Comparison of ENCODE assay signal across 17 cellular contexts in the genomic region with DNA sequence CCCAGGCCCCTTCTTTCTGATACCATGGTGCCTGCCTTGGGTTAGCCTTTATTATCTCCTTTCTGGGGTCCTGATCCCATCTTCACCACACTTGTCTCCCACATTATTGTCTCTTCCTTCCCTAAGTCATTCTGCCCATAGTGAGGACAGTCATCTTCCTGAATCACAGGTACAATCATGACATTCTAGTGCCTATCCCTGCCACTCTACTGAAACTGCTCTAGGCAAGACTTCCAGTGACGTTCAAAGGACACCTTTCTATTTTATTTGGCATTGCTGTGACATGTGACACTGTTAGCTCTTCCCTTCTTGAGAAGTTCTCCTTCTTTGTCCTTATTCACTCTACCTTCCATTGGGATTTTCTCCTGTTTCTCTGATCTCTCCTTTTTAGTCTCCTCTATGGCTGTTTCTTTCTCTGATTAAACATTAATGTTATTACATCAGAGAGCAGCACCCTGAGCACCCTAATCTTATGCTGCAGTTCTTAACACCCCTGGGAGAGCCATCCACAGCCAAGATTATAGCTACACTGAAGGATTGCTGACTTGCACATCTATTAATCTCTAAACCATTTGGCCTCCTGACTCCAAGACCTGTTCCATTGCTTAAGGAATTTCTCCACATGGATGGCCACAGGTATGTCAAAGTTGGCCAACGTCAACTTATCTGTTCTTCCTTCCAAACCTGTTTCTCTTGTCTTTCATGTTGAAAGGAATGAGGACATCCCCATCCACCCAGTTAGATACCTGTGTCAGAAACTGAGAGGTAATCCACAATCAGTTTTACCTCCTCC. TPM values are rescaled to one million over a fixed set of nuclear protein-coding genes. Genes with fewer than 3 reads are reported as not detected.
DNase-seq lines count a peak whose midpoint lies in the region; ATAC-seq, FAIRE-seq and TF ChIP-seq lines count a peak whose summit lies in the region.
"Had no signal": no experiment of that assay in that cellular context is flagged by ENCODE, and none has a peak within 500 bp of the region (broad histone marks: within the 10 kb centered on the region; RNA-seq: fewer than 3 reads in every experiment).

No MANE protein-coding gene starts in this region.

- H2AFZ ChIP-seq in smooth muscle cell (ENCODE audit: low read depth) = no peak overlapping the region

- H3K79me2 ChIP-seq in smooth muscle cell (ENCODE audit: low read depth) = no peaks in the 10 kb centered on the region

- FAIRE-seq in RCC 7860 (lab: Jason Lieb, UNC) (peak; percentile 77), kidney (lab: Jason Lieb, UNC) (peak; percentile 88)
- FAIRE-seq: H1 had no signal

- ATAC-seq in HG03521 (IDR thresholded peaks at IDR 0.05; ENCODE audit: unreplicated experiment) = no peak
- ATAC-seq: Panc1 had no signal

- peaks cover 51% of the 10 kb centered on the region for H3K4me1 Mint-ChIP-seq in Calu3 (ENCODE audit: low read depth, unreplicated experiment)

- no peak overlapping the region for H3K4me2 ChIP-seq in smooth muscle cell
- H3K4me2 ChIP-seq: SK-N-SH had no signal

- H3K4me3 Mint-ChIP-seq in Calu3 (ENCODE audit: low read depth, unreplicated experiment) = peak overlapping the region; percentile 3

- DNase-seq in Calu3 (no peak), RCC 7860 (ENCODE audit: low spot score) (peak; percentile 56), kidney (no peak), smooth muscle cell (lab: John Stamatoyannopoulos, UW; ENCODE audit: unreplicated experiment) (no peak), NCI-H1092 treated with DMSO at 0.1 percent for 48 hours (lab: John Stamatoyannopoulos, UW) (no peak), lower leg skin (ENCODE audit: low spot score in 2 of 2) (no peak)
- DNase-seq: AML-193, GF-D8, KG1, NCI-H1092, NCI-H1694 treated with DMSO at 0.1 percent for 48 hours, NCI-H82, Right ventricle myocardium superior, SK-N-SH had no signal

- H3K27ac ChIP-seq in kidney (ENCODE audit: low read depth in 2 of 2, low read length in 2 of 2) = peak overlapping the region; percentile 86 to 93
- peak overlapping the region; percentile 35 for H3K27ac ChIP-seq in smooth muscle cell (ENCODE audit: low read depth)

- no peaks in the 10 kb centered on the region for H4K20me1 ChIP-seq in smooth muscle cell (ENCODE audit: low read depth)

- WGBS in smooth muscle cell (ENCODE audit: low lambda C conversion rate) = 75% methylated on average over 2 of the region's 2 CpGs
- 62 to 66% methylated on average over 2 of the region's 2 CpGs for WGBS in lower leg skin, 2 donors

- CTCF ChIA-PET in Calu3 (lab: Charles Lee) = no interaction called here

- TF ChIP-seq POLR2A in lower leg skin (IDR thresholded peaks at IDR 0.05) = no peak

- H3K4me3 ChIP-seq in kidney (ENCODE audit: low read length in 2 of 2) (no peak overlapping the region), smooth muscle cell (no peak overlapping the region), lower leg skin (ENCODE audit: low read depth, poor library complexity, severe bottlenecking) (no peak overlapping the region)

- H3K36me3 ChIP-seq in kidney (ENCODE audit: control insufficient read depth in 1 of 2, insufficient read depth in 2 of 2, low read length in 2 of 2) = no peaks in the 10 kb centered on the region
- H3K36me3 ChIP-seq in smooth muscle cell (ENCODE audit: low read depth) = no peaks in the 10 kb centered on the region

- peaks cover 71% of the 10 kb centered on the region for H3K36me3 Mint-ChIP-seq in Calu3 (ENCODE audit: insufficient read depth, unreplicated experiment)

- TF ChIP-seq CTCF in Calu3 (IDR thresholded peaks at IDR 0.05; ENCODE audit: unreplicated experiment) (no peak), kidney (IDR thresholded peaks at IDR 0.05; ENCODE audit: borderline replicate concordance, extremely low read depth, insufficient read depth) (no peak), smooth muscle cell (IDR thresholded peaks at IDR 0.05; ENCODE audit: borderline replicate concordance, insufficient read depth, poor library complexity, severe bottlenecking) (no peak), lower leg skin (IDR thresholded peaks at IDR 0.05) (no peak)

- no peaks in the 10 kb centered on the region for H3K27me3 Mint-ChIP-seq in Calu3 (ENCODE audit: unreplicated experiment)

- no peaks in the 10 kb centered on the region for H3F3A ChIP-seq in smooth muscle cell (ENCODE audit: low read depth)

- H3K9ac ChIP-seq in kidney (ENCODE audit: low read length in 2 of 2) (peak overlapping the region in 1 of 2 donors; percentile 21), smooth muscle cell (ENCODE audit: low read depth) (no peak overlapping the region)
- H3K9ac ChIP-seq: SK-N-SH had no signal

- peaks cover 17% of the 10 kb centered on the region for H3K9me3 Mint-ChIP-seq in Calu3 (ENCODE audit: low read depth, unreplicated experiment)

- H3K4me1 ChIP-seq in kidney (ENCODE audit: control insufficient read depth in 1 of 2, insufficient read depth in 1 of 2, low read depth in 1 of 2, low read length in 2 of 2) (peaks cover 7 to 13% of the 10 kb centered on the region in 2 donors), smooth muscle cell (ENCODE audit: low read depth) (no peaks in the 10 kb centered on the region)

- BruUV-seq in Calu3 (replicated peaks; lab: Mats Ljungman, UMichigan) = no TSS peak

- no peaks in the 10 kb centered on the region for H3K27me3 ChIP-seq in smooth muscle cell (ENCODE audit: low read depth)

- H3K9me3 ChIP-seq in kidney (ENCODE audit: control insufficient read depth in 1 of 2, low read length in 2 of 2) = peaks cover 2 to 15% of the 10 kb centered on the region in 2 donors
- no peaks in the 10 kb centered on the region for H3K9me3 ChIP-seq in smooth muscle cell (replicated peaks; ENCODE audit: low read depth)
- H3K9me3 ChIP-seq: SK-N-SH had no signal

- peak overlapping the region; percentile 53 for H3K27ac Mint-ChIP-seq in Calu3 (ENCODE audit: unreplicated experiment)

- intact Hi-C loops in Calu3 (cut with micrococcal nuclease; ENCODE audit: unreplicated experiment) (no loop called here), kidney (cut with DNase I) (no loop called here), lower leg skin (cut with DNase I; ENCODE audit: low total_unique reads) (no loop called here)

RNA-seq across cellular contexts. Expression of a gene that starts 10.9 kb away (rescaled TPM):
- total RNA-seq in Calu3 (2022) (190 and 199 TPM in 2 replicates), kidney (72.6 TPM), smooth muscle cell (1.3 and 2.9 TPM in 2 replicates), lower leg skin (10 to 100 TPM; 15.4 to 18.5 (median 15.8) TPM)
- polyA plus RNA-seq in kidney (ENCODE audit: insufficient read depth, low read depth, low replicate concordance) (3.7 TPM), smooth muscle cell (0.33 TPM in 1 of 2 replicates, not detected in the other)
- polyA plus RNA-seq: SK-N-SH had no signal
